Comparison of ENCODE assay signal across 12 cellular contexts in genomic region chr10:79104264-79104954, GRCh38. TPM values are rescaled to one million over a fixed set of nuclear protein-coding genes. Genes with fewer than 3 reads are reported as not detected.
A peak's percentile ranks its signal among the peaks of the same experiment; 100 is the strongest.
DNase-seq lines count a peak whose midpoint lies in the region; ATAC-seq and TF ChIP-seq lines count a peak whose summit lies in the region.
"Had no signal": no experiment of that assay in that cellular context is flagged by ENCODE, and none has a peak within 500 bp of the region (broad histone marks: within the 10 kb centered on the region; RNA-seq: fewer than 3 reads in every experiment).

No MANE protein-coding gene starts in this region.

- H3K4me3 Mint-ChIP-seq in natural killer cell, result peak overlapping the region; percentile 38
- H3K4me3 Mint-ChIP-seq: activated naive CD4-positive, alpha-beta T cell treated with anti-CD3 and anti-CD28 coated beads for 36 hours had no signal

- peak in 2 of 3 donors; percentile 34 to 54 for ATAC-seq in natural killer cell
- no peak for ATAC-seq in esophagus mucosa
- ATAC-seq in HG03565 (IDR thresholded peaks at IDR 0.05; ENCODE audit: unreplicated experiment), result no peak

- no peaks in the 10 kb centered on the region for H3K36me3 ChIP-seq in esophagus muscularis mucosa

- TF ChIP-seq POLR2A in esophagus muscularis mucosa (IDR thresholded peaks at IDR 0.05; ENCODE audit: low read depth), result no peak

- H3K27me3 Mint-ChIP-seq in natural killer cell (ENCODE audit: low read depth in 2 of 2), result peaks cover 0 to 4% of the 10 kb centered on the region in 2 donors

- H3K27ac ChIP-seq in esophagus muscularis mucosa (replicated peaks in 1 of 4), result peak overlapping the region; percentile 82 to 84 (median 83)

- H3K4me1 ChIP-seq in esophagus muscularis mucosa, result peaks cover 97 to 100% (median 100%) of the 10 kb centered on the region in 4 donors

- 59% methylated on average over 7 of the region's 10 CpGs for WGBS in esophagus muscularis mucosa

- H3K27me3 ChIP-seq in esophagus muscularis mucosa, result no peaks in the 10 kb centered on the region

- no peaks in the 10 kb centered on the region for H3K9me3 ChIP-seq in esophagus muscularis mucosa

- intact Hi-C loops in esophagus muscularis mucosa (cut with DNase I), result no loop called here
- intact Hi-C loops in natural killer cell (cut with micrococcal nuclease), result no loop called here

- TF ChIP-seq EP300 in esophagus muscularis mucosa (IDR thresholded peaks at IDR 0.05), result no peak

- H3K36me3 Mint-ChIP-seq in natural killer cell, result no peaks in the 10 kb centered on the region

- DNase-seq in AG10803 (ENCODE audit: low read depth), result peak; percentile 52
- peak; percentile 94 for DNase-seq in M059J (ENCODE audit: low read depth)
- no peak for DNase-seq in esophagus muscularis mucosa (ENCODE audit: extremely low spot score)
- no peak for DNase-seq in natural killer cell
- DNase-seq in stimulated activated CD4-positive, alpha-beta T cell treated with anti-CD3 and anti-CD28 coated beads, Interleukin-15, amount 100 ng/mL, for 24 hours, result no peak
- no peak for DNase-seq in stimulated activated CD4-positive, alpha-beta T cell treated with anti-CD3 and anti-CD28 coated beads, Interleukin-4, amount 100 ng/mL, for 24 hours
- DNase-seq: activated naive CD4-positive, alpha-beta T cell treated with anti-CD3 and anti-CD28 coated beads for 36 hours; H7; NCI-H526 treated with DMSO at 0.1 percent for 48 hours; T-helper 9 cell had no signal

- H3K4me3 ChIP-seq in AG10803 (ENCODE audit: low read length) (no peak overlapping the region), esophagus muscularis mucosa (no peak overlapping the region)

- peaks cover 44 to 88% of the 10 kb centered on the region in 2 donors for H3K4me1 Mint-ChIP-seq in natural killer cell

- TF ChIP-seq CTCF in AG10803 (conservative IDR thresholded peaks at IDR 0.05; ENCODE audit: low read length) (no peak), esophagus muscularis mucosa (IDR thresholded peaks at IDR 0.05) (no peak), natural killer cell (IDR thresholded peaks at IDR 0.05) (no peak)

- peak overlapping the region in 1 of 2 donors; percentile 26 for H3K27ac Mint-ChIP-seq in natural killer cell
- H3K27ac Mint-ChIP-seq: activated naive CD4-positive, alpha-beta T cell treated with anti-CD3 and anti-CD28 coated beads for 36 hours had no signal

- H3K9me3 Mint-ChIP-seq in natural killer cell, result no peaks in the 10 kb centered on the region
- H3K9me3 Mint-ChIP-seq: activated naive CD4-positive, alpha-beta T cell treated with anti-CD3 and anti-CD28 coated beads for 36 hours had no signal

RNA-seq across cellular contexts. Expression of gene ZMIZ1, which starts 35.6 kb away (rescaled TPM):
- 21.9 and 47.2 TPM in 2 replicates for total RNA-seq in M059J (2014; rRNA removed; shearing (Covaris generic))
- total RNA-seq in esophagus muscularis mucosa, result 10 to 100 TPM; 48.7 to 87.2 (median 66.0) TPM
- 10 to 100 TPM; 36.5 to 51.5 (median 37.9) TPM for total RNA-seq in natural killer cell
- 43.8 TPM for total RNA-seq in esophagus mucosa

Comparison
In these comparisons a context has a peak if more than half of its experiments do, and no peak if none do; other contexts are left out.
1. DNase-seq: peak in AG10803 (single experiment) and M059J (single experiment); none in esophagus muscularis mucosa (single experiment), natural killer cell (single experiment), stimulated activated CD4-positive, alpha-beta T cell treated with anti-CD3 and anti-CD28 coated beads, Interleukin-15, amount 100 ng/mL, for 24 hours (single experiment) and stimulated activated CD4-positive, alpha-beta T cell treated with anti-CD3 and anti-CD28 coated beads, Interleukin-4, amount 100 ng/mL, for 24 hours (single experiment).
2. ATAC-seq: peak in natural killer cell (2 of 3); none in esophagus mucosa (single experiment) and HG03565 (single experiment).